In genomic region chr2:14094592-14094991, GRCh38 we compare ENCODE assay signal across 20 cellular contexts.
A peak's percentile ranks its signal among the peaks of the same experiment; 100 is the strongest.
DNase-seq lines count a peak whose midpoint lies in the region; ATAC-seq and TF ChIP-seq lines count a peak whose summit lies in the region.
"Had no signal": no experiment of that assay in that cellular context is flagged by ENCODE, and none has a peak within 500 bp of the region (broad histone marks: within the 10 kb centered on the region; RNA-seq: fewer than 3 reads in every experiment).

No MANE protein-coding gene starts in this region.

- TF ChIP-seq CTCF in VCaP (conservative IDR thresholded peaks at IDR 0.05) (no peak), prostate gland (IDR thresholded peaks at IDR 0.05) (no peak)

- no peaks in the 10 kb centered on the region for H3K36me3 ChIP-seq in prostate gland
- H3K36me3 ChIP-seq: BE2C had no signal

- no peak overlapping the region for H3K27ac Mint-ChIP-seq in activated naive CD4-positive, alpha-beta T cell treated with anti-CD3 and anti-CD28 coated beads, Interleukin-2, amount 50 U/mL, for 72 hours
- H3K27ac Mint-ChIP-seq: CD4-positive, CD25-positive, alpha-beta regulatory T cell; T-cell had no signal

- no peaks in the 10 kb centered on the region for H3K4me1 ChIP-seq in prostate gland (replicated peaks)
- H3K4me1 ChIP-seq: BE2C, Caco-2 had no signal

- DNase-seq in NCI-H1417 (lab: John Stamatoyannopoulos, UW) (peak in 2 of 3 experiments; percentile 35 to 70), NCI-H1417 treated with DMSO at 0.1 percent for 48 hours (lab: John Stamatoyannopoulos, UW) (no peak), HCEC 1CT (peak; percentile 18), NCI-H2196 (lab: John Stamatoyannopoulos, UW; ENCODE audit: unreplicated experiment) (peak; percentile 41), HEK293T (ENCODE audit: extremely low spot score) (no peak), prostate gland (ENCODE audit: low spot score) (no peak)
- no peak for DNase-seq in activated naive CD4-positive, alpha-beta T cell treated with anti-CD3 and anti-CD28 coated beads, Interleukin-2, amount 50 U/mL, for 72 hours (ENCODE audit: low spot score in 2 of 2)
- DNase-seq: 8988T; BE2C; Caco-2; CD4-positive, CD25-positive, alpha-beta regulatory T cell; DMS79 treated with DMSO at 0.1 percent for 48 hours; IMR-90; NCI-H146; NCI-H2171 treated with DMSO at 0.1 percent for 48 hours; NCI-H524; SHP77; T-cell had no signal

- intact Hi-C loops in prostate gland (cut with DNase I) = no loop called here

- H3K27me3 ChIP-seq in prostate gland (replicated peaks; ENCODE audit: insufficient read depth) = no peaks in the 10 kb centered on the region
- H3K27me3 ChIP-seq: BE2C had no signal

- H3K4me3 ChIP-seq in prostate gland = no peak overlapping the region

- H3K36me3 Mint-ChIP-seq in activated naive CD4-positive, alpha-beta T cell treated with anti-CD3 and anti-CD28 coated beads, Interleukin-2, amount 50 U/mL, for 72 hours = peaks cover 0 to 8% of the 10 kb centered on the region in 2 donors
- H3K36me3 Mint-ChIP-seq: CD4-positive, CD25-positive, alpha-beta regulatory T cell; T-cell had no signal

- POLR2A ChIA-PET in HEK293T (lab: Yijun Ruan, JAX) = no interaction called here

- CTCF ChIA-PET in HEK293T (lab: Yijun Ruan, JAX) = no interaction called here

- H3K27ac ChIP-seq in VCaP (peak overlapping the region; percentile 66), prostate gland (no peak overlapping the region)

- no peak for ATAC-seq in activated naive CD4-positive, alpha-beta T cell treated with anti-CD3 and anti-CD28 coated beads, Interleukin-2, amount 50 U/mL, for 72 hours
- ATAC-seq: SK-N-SH treated with all-trans-retinoic acid at 6 μM for 48 hours, T-cell had no signal

- 76% methylated on average over 1 of the region's 1 CpG for WGBS in prostate gland

- no peaks in the 10 kb centered on the region for H3K9me3 ChIP-seq in prostate gland
- H3K9me3 ChIP-seq: BE2C, Caco-2 had no signal

- peaks cover 0 to 6% of the 10 kb centered on the region in 2 donors for H3K9me3 Mint-ChIP-seq in activated naive CD4-positive, alpha-beta T cell treated with anti-CD3 and anti-CD28 coated beads, Interleukin-2, amount 50 U/mL, for 72 hours

- no peak for TF ChIP-seq POLR2A in prostate gland (IDR thresholded peaks at IDR 0.05)

TF ChIP-seq in HEK293T, 16 proteins besides CTCF, POLR2A, EP300 and RAD21:
- no peak for TF ChIP-seq SP1 (IDR thresholded peaks at IDR 0.05)

Comparison
In these comparisons a context has a peak if more than half of its experiments do, and no peak if none do; other contexts are left out.
1. DNase-seq: peak in NCI-H1417 (2 of 3), HCEC 1CT (single experiment) and NCI-H2196 (single experiment); none in NCI-H1417 treated with DMSO at 0.1 percent for 48 hours (single experiment), HEK293T (single experiment), prostate gland (single experiment) and activated naive CD4-positive, alpha-beta T cell treated with anti-CD3 and anti-CD28 coated beads, Interleukin-2, amount 50 U/mL, for 72 hours (0 of 2).